1 cellular context compared by ENCODE assay signal in genomic region chr5:149828161-149829011, GRCh38.
TF ChIP-seq lines count a peak whose summit lies in the region.

No MANE protein-coding gene starts in this region.

TF ChIP-seq in GM12878, 131 proteins besides CTCF, POLR2A, EP300 and RAD21 (continued from another document):
- TF ChIP-seq ZNF687 (IDR thresholded peaks at IDR 0.05) (peak; percentile 87), TBL1XR1 (IDR thresholded peaks at IDR 0.05; ENCODE audit: low read depth, low read length) (no peak), ESRRA (IDR thresholded peaks at IDR 0.05; ENCODE audit: low read length) (no peak), NRF1 (conservative IDR thresholded peaks at IDR 0.05; ENCODE audit: low read depth, low read length) (no peak), SREBF1 (IDR thresholded peaks at IDR 0.05; ENCODE audit: low read length) (no peak), YY1 (IDR thresholded peaks at IDR 0.05; ENCODE audit: low read depth, low read length) (peak; percentile 80), PAX5 (IDR thresholded peaks at IDR 0.05; ENCODE audit: borderline replicate concordance, low read depth, low read length) (no peak), ATF2 (IDR thresholded peaks at IDR 0.05; ENCODE audit: low read length) (no peak), MEF2B (IDR thresholded peaks at IDR 0.05; ENCODE audit: partially characterized antibody, poor library complexity, severe bottlenecking) (peak; percentile 35), FOXM1 (IDR thresholded peaks at IDR 0.05; ENCODE audit: low read depth, low read length) (0 out of 2 replicates have a peak, but pooled peaks have one; percentile 42), IRF5 (IDR thresholded peaks at IDR 0.05; ENCODE audit: borderline replicate concordance) (no peak), BHLHE40 (IDR thresholded peaks at IDR 0.05; ENCODE audit: borderline replicate concordance in 1 of 2, low read depth in 2 of 2, low read length in 1 of 2) (0 out of 4 replicates have a peak, but pooled peaks have one; percentile 4 to 15), ZNF24 (IDR thresholded peaks at IDR 0.05) (peak; percentile 97), SPI1 (IDR thresholded peaks at IDR 0.05; ENCODE audit: borderline replicate concordance, insufficient read depth, low read depth, low read length) (no peak), SKIL (IDR thresholded peaks at IDR 0.05; ENCODE audit: low read depth, poor library complexity, severe bottlenecking) (peak; percentile 54), REST (IDR thresholded peaks at IDR 0.05; ENCODE audit: low read depth, low read length) (no peak)
